Comparison of ENCODE assay signal across 1 cellular context in genomic region chr1:92859400-92860039, GRCh38.
TF ChIP-seq lines count a peak whose summit lies in the region.

No MANE protein-coding gene starts in this region.

TF ChIP-seq in HEK293, 187 proteins besides CTCF, POLR2A, EP300 and RAD21 (continued from another document):
- TF ChIP-seq ZBTB26 (tag by site-specific recombination; optimal IDR thresholded peaks at IDR 0.05) (peak; percentile 10), ZNF596 (tag by site-specific recombination; IDR thresholded peaks at IDR 0.05) (peak; percentile 28; the same call in 1 of the 2 replicates)
